ENCODE assay signal across 14 cellular contexts in genomic region chr19:19500975-19501644, GRCh38. TPM values are rescaled to one million over a fixed set of nuclear protein-coding genes. Genes with fewer than 3 reads are reported as not detected.
A peak's percentile ranks its signal among the peaks of the same experiment; 100 is the strongest.
DNase-seq lines count a peak whose midpoint lies in the region; ATAC-seq, FAIRE-seq and TF ChIP-seq lines count a peak whose summit lies in the region.
"Had no signal": no experiment of that assay in that cellular context is flagged by ENCODE, and none has a peak within 500 bp of the region (broad histone marks: within the 10 kb centered on the region; RNA-seq: fewer than 3 reads in every experiment).

No MANE protein-coding gene starts in this region.

- ATAC-seq in GM23338 = peak; percentile 27
- no peak for ATAC-seq in K562

- no peak overlapping the region for H2BK5ac ChIP-seq in trophoblast cell (ENCODE audit: low read depth, low read length, poor library complexity)

- WGBS in K562 (ENCODE audit: insufficient coverage, low coverage, missing lambda C conversion rate) = 94% methylated on average over 28 of the region's 34 CpGs
- no CpG with 5 or more reads among the region's 34 CpGs for WGBS in trophoblast cell (ENCODE audit: extremely low coverage, insufficient coverage, insufficient read length)
- WGBS in testis, 2 donors = 76 to 78% methylated on average over 24 to 34 of the region's 34 CpGs
- 94% methylated on average over 20 of the region's 34 CpGs for WGBS in SK-N-SH (ENCODE audit: low lambda C conversion rate)

- BruUV-seq in K562 (replicated peaks; lab: Mats Ljungman, UMichigan) = no TSS peak

- TF ChIP-seq RAD21 in K562 (CRISPR knock-in tag; conservative IDR thresholded peaks at IDR 0.05 in 1 of 2, IDR thresholded peaks at IDR 0.05 in 1 of 2) (no peak), SK-N-SH (IDR thresholded peaks at IDR 0.05; ENCODE audit: low read length) (no peak)

- peak in 1 of 2 experiments; percentile 15; a peak in 1 of 4 replicates for TF ChIP-seq CTCF in GM23338 (conservative IDR thresholded peaks at IDR 0.05; ENCODE audit: low read depth in 2 of 2)
- TF ChIP-seq CTCF in K562 (IDR thresholded peaks at IDR 0.05 in 2 of 3, conservative IDR thresholded peaks at IDR 0.05 in 1 of 3; ENCODE audit: insufficient read depth in 2 of 3, low read depth in 1 of 3, low read length in 3 of 3) = no peak
- no peak for TF ChIP-seq CTCF in testis (IDR thresholded peaks at IDR 0.05)
- no peak for TF ChIP-seq CTCF in SK-N-SH (IDR thresholded peaks at IDR 0.05)
- TF ChIP-seq CTCF in uterus (IDR thresholded peaks at IDR 0.05) = no peak

- H3K27me3 ChIP-seq in GM23338 (ENCODE audit: insufficient read depth) (no peaks in the 10 kb centered on the region), K562 (ENCODE audit: control insufficient read depth in 2 of 2, insufficient read depth in 2 of 2, low read length in 2 of 2) (no peaks in the 10 kb centered on the region), trophoblast cell (ENCODE audit: insufficient read depth, low read length) (no peaks in the 10 kb centered on the region), testis (no peaks in the 10 kb centered on the region), SK-N-SH (ENCODE audit: insufficient read depth) (no peaks in the 10 kb centered on the region), uterus (no peaks in the 10 kb centered on the region)
- H3K27me3 ChIP-seq: BLaER1 treated with 17β-estradiol and CSF1 and Interleukin-3, amounts not matched to agents 10 nM and 100 nM had no signal

- H3K4me3 ChIP-seq in GM23338 = no peak overlapping the region
- H3K4me3 ChIP-seq in K562 = no peak overlapping the region
- H3K4me3 ChIP-seq in trophoblast cell (ENCODE audit: low read depth, low read length) = peak overlapping the region; percentile 49
- H3K4me3 ChIP-seq in testis = no peak overlapping the region
- H3K4me3 ChIP-seq in SK-N-SH (ENCODE audit: low read depth in 2 of 2, low read length in 1 of 2) = no peak overlapping the region
- H3K4me3 ChIP-seq in uterus = no peak overlapping the region
- H3K4me3 ChIP-seq: BLaER1 treated with 17β-estradiol and CSF1 and Interleukin-3, amounts not matched to agents 10 nM and 100 nM; GM23248 had no signal

- no peak overlapping the region for H2BK12ac ChIP-seq in trophoblast cell (ENCODE audit: low read length)

- in situ Hi-C loops in K562 (cut with MboI) = no loop called here

- CTCF ChIA-PET in K562 (lab: Yijun Ruan, JAX; ENCODE audit: low intra/inter-chr PET ratio) (no interaction called here), SK-N-SH (lab: Yijun Ruan, JAX) (interaction anchor here (1.0 kb wide), 1 partner anchor 12 kb away, joined by 4 read pairs; no protein-coding TSS in a partner anchor)

- peak; percentile 15 for DNase-seq in GM23338 (ENCODE audit: low spot score)
- DNase-seq in NCI-H2227 (lab: John Stamatoyannopoulos, UW; ENCODE audit: unreplicated experiment) = peak; percentile 66
- DNase-seq in K562 (ENCODE audit: extremely low read depth in 1 of 4, low spot score in 3 of 4) = no peak
- no peak for DNase-seq in trophoblast cell
- no peak for DNase-seq in testis
- no peak for DNase-seq in mucosa of gallbladder (ENCODE audit: low spot score)
- DNase-seq in SK-N-SH = no peak
- no peak for DNase-seq in uterus
- DNase-seq: ACHN; CD4-positive, CD25-positive, alpha-beta regulatory T cell; GM23248; H9 had no signal

- H2AFZ ChIP-seq in GM23338 (no peak overlapping the region), K562 (ENCODE audit: low read depth, low read length) (no peak overlapping the region), trophoblast cell (ENCODE audit: insufficient read depth, low read length, poor library complexity) (no peak overlapping the region), SK-N-SH (ENCODE audit: low read depth) (no peak overlapping the region)
- H2AFZ ChIP-seq: GM23248 had no signal

- H3K27ac ChIP-seq in GM23338 (ENCODE audit: low read depth) (no peak overlapping the region), K562 (ENCODE audit: extremely low read depth, low read depth, low read length) (no peak overlapping the region), trophoblast cell (ENCODE audit: low read depth, low read length) (no peak overlapping the region), testis (no peak overlapping the region), SK-N-SH (ENCODE audit: low read depth in 2 of 2, low read length in 1 of 2) (no peak overlapping the region), uterus (no peak overlapping the region)
- H3K27ac ChIP-seq: BLaER1 treated with 17β-estradiol and CSF1 and Interleukin-3, amounts not matched to agents 10 nM and 100 nM; GM23248 had no signal

- H3K4me1 ChIP-seq in GM23338 (ENCODE audit: insufficient read depth) (no peaks in the 10 kb centered on the region), K562 (replicated peaks in 1 of 2; ENCODE audit: control insufficient read depth in 2 of 2, insufficient read depth in 2 of 2, low read length in 2 of 2) (peaks cover 0 to 25% of the 10 kb centered on the region in 2 experiments; a peak in 2 of 5 replicates), trophoblast cell (ENCODE audit: control insufficient read depth in 1 of 2, insufficient read depth in 2 of 2, low read length in 2 of 2) (no peaks in the 10 kb centered on the region), testis (no peaks in the 10 kb centered on the region), SK-N-SH (ENCODE audit: control insufficient read depth in 1 of 2, insufficient read depth in 2 of 2, low read depth in 1 of 2, low read length in 1 of 2) (no peaks in the 10 kb centered on the region), uterus (no peaks in the 10 kb centered on the region)
- H3K4me1 ChIP-seq: BLaER1 treated with 17β-estradiol and CSF1 and Interleukin-3, amounts not matched to agents 10 nM and 100 nM had no signal

- no peak overlapping the region for H4K8ac ChIP-seq in trophoblast cell (ENCODE audit: low read depth, low read length)

- no peak overlapping the region for H3K23ac ChIP-seq in trophoblast cell (ENCODE audit: low read length)

- H3K79me1 ChIP-seq in trophoblast cell (ENCODE audit: low read length) = no peaks in the 10 kb centered on the region

- TF ChIP-seq POLR2A in K562 (conservative IDR thresholded peaks at IDR 0.05) (no peak), testis (IDR thresholded peaks at IDR 0.05) (no peak), uterus (IDR thresholded peaks at IDR 0.05) (no peak)

- H3K79me2 ChIP-seq in GM23338 (replicated peaks; ENCODE audit: insufficient read depth) (no peaks in the 10 kb centered on the region; the same call in 1 of the 2 replicates), K562 (ENCODE audit: control insufficient read depth, insufficient read depth, low read length) (peaks cover 6% of the 10 kb centered on the region; the same call in 2 of the 3 replicates), trophoblast cell (ENCODE audit: control insufficient read depth, insufficient read depth, low read length, poor library complexity) (no peaks in the 10 kb centered on the region), SK-N-SH (ENCODE audit: insufficient read depth) (no peaks in the 10 kb centered on the region)

- no peak for FAIRE-seq in K562 (lab: Jason Lieb, UNC)

- peaks cover 11% of the 10 kb centered on the region for H4K20me1 ChIP-seq in GM23338 (replicated peaks; ENCODE audit: insufficient read depth)
- H4K20me1 ChIP-seq in K562 (replicated peaks; ENCODE audit: control insufficient read depth, insufficient read depth, low read length) = 0 out of 2 replicates have a peak, but pooled peaks cover 6% of the 10 kb centered on the region
- H4K20me1 ChIP-seq in SK-N-SH (ENCODE audit: insufficient read depth) = no peaks in the 10 kb centered on the region

- no peaks in the 10 kb centered on the region for H3K9me3 ChIP-seq in K562 (replicated peaks; ENCODE audit: control insufficient read depth, insufficient read depth, low read depth, low read length)
- H3K9me3 ChIP-seq in trophoblast cell (ENCODE audit: insufficient read depth, low read depth, low read length) = peaks cover 1% of the 10 kb centered on the region
- H3K9me3 ChIP-seq in testis = no peaks in the 10 kb centered on the region
- H3K9me3 ChIP-seq in SK-N-SH = no peaks in the 10 kb centered on the region
- no peaks in the 10 kb centered on the region for H3K9me3 ChIP-seq in uterus
- H3K9me3 ChIP-seq: BLaER1 treated with 17β-estradiol and CSF1 and Interleukin-3, amounts not matched to agents 10 nM and 100 nM had no signal

- intact Hi-C loops in K562 (cut with micrococcal nuclease) (no loop called here), testis (cut with DNase I; ENCODE audit: low total_unique reads) (no loop called here), uterus (cut with DNase I; ENCODE audit: low total_unique reads) (no loop called here)

- no peak overlapping the region for H2AK5ac ChIP-seq in trophoblast cell (ENCODE audit: low read length)

- H3K4me1 Mint-ChIP-seq in GM23338 = no peaks in the 10 kb centered on the region
- H3K4me1 Mint-ChIP-seq: CD4-positive, CD25-positive, alpha-beta regulatory T cell; H9 had no signal

- TF ChIP-seq EP300 in K562 (IDR thresholded peaks at IDR 0.05; ENCODE audit: low read length) = no peak
- no peak for TF ChIP-seq EP300 in SK-N-SH (IDR thresholded peaks at IDR 0.05; ENCODE audit: borderline replicate concordance in 1 of 2, low read depth in 1 of 2, low read length in 1 of 2)

- H3F3A ChIP-seq in GM23338 (replicated peaks; ENCODE audit: low read depth) (peaks cover 12% of the 10 kb centered on the region; the same call in 1 of the 2 replicates), SK-N-SH (replicated peaks; ENCODE audit: insufficient read depth) (no peaks in the 10 kb centered on the region)

- no peak overlapping the region for H3K4ac ChIP-seq in trophoblast cell (ENCODE audit: low read depth, low read length)

- H3K9ac ChIP-seq in K562 (ENCODE audit: insufficient read depth in 1 of 2, low read depth in 2 of 2, low read length in 2 of 2) (no peak overlapping the region), trophoblast cell (ENCODE audit: low read length) (no peak overlapping the region), SK-N-SH (no peak overlapping the region)
- H3K9ac ChIP-seq: BLaER1 treated with 17β-estradiol and CSF1 and Interleukin-3, amounts not matched to agents 10 nM and 100 nM; GM23248 had no signal

- H4K12ac ChIP-seq in trophoblast cell (ENCODE audit: low read depth, low read length) = no peak overlapping the region

- POLR2A ChIA-PET in K562 (lab: Yijun Ruan, JAX) = no interaction called here
- POLR2A ChIA-PET in SK-N-SH (lab: Yijun Ruan, JAX) = no interaction called here

- H3K36me3 ChIP-seq in GM23338 (ENCODE audit: insufficient read depth) (peaks cover 9% of the 10 kb centered on the region; the same call in 1 of the 2 replicates), K562 (ENCODE audit: control insufficient read depth, insufficient read depth, low read length) (peaks cover 100% of the 10 kb centered on the region), trophoblast cell (ENCODE audit: control insufficient read depth in 1 of 2, insufficient read depth in 2 of 2, low read length in 2 of 2) (peaks cover 93 to 99% of the 10 kb centered on the region in 2 experiments), testis (ENCODE audit: low read depth, missing control alignments) (no peaks in the 10 kb centered on the region), SK-N-SH (replicated peaks in 1 of 2; ENCODE audit: control insufficient read depth in 1 of 2, insufficient read depth in 2 of 2, low read length in 1 of 2) (peaks cover 4 to 68% of the 10 kb centered on the region in 2 experiments), uterus (no peaks in the 10 kb centered on the region)

- H3K4me3 Mint-ChIP-seq in GM23338 = no peak overlapping the region
- H3K4me3 Mint-ChIP-seq: CD4-positive, CD25-positive, alpha-beta regulatory T cell; H9 had no signal

- H2BK120ac ChIP-seq in trophoblast cell (ENCODE audit: insufficient read depth, low read length, poor library complexity) = no peak overlapping the region

- no peak overlapping the region for H3K27ac Mint-ChIP-seq in GM23338
- H3K27ac Mint-ChIP-seq: H9 had no signal

- no peaks in the 10 kb centered on the region for H3K9me1 ChIP-seq in K562 (ENCODE audit: control insufficient read depth, insufficient read depth, low read length)

- no peaks in the 10 kb centered on the region for H3K9me3 Mint-ChIP-seq in GM23338
- H3K9me3 Mint-ChIP-seq: H9 had no signal

- no peaks in the 10 kb centered on the region for H3K9me2 ChIP-seq in GM23338 (ENCODE audit: insufficient read depth)
- H3K9me2 ChIP-seq in SK-N-SH = no peaks in the 10 kb centered on the region

- H3K18ac ChIP-seq in trophoblast cell (ENCODE audit: low read length) = no peak overlapping the region

- peaks cover 77% of the 10 kb centered on the region for H3K36me3 Mint-ChIP-seq in GM23338 (ENCODE audit: low read depth)

- peaks cover 10% of the 10 kb centered on the region for H3K27me3 Mint-ChIP-seq in GM23338 (ENCODE audit: insufficient read depth, low read depth, poor library complexity)
- H3K27me3 Mint-ChIP-seq: CD4-positive, CD25-positive, alpha-beta regulatory T cell had no signal

- H3K4me2 ChIP-seq in GM23338 (no peak overlapping the region), K562 (ENCODE audit: insufficient read depth, low read length) (no peak overlapping the region), trophoblast cell (ENCODE audit: low read length) (no peak overlapping the region), SK-N-SH (no peak overlapping the region)
- H3K4me2 ChIP-seq: BLaER1 treated with 17β-estradiol and CSF1 and Interleukin-3, amounts not matched to agents 10 nM and 100 nM had no signal

- no peak overlapping the region for H3K14ac ChIP-seq in trophoblast cell (ENCODE audit: low read length)

- H4K91ac ChIP-seq in trophoblast cell (ENCODE audit: low read depth, low read length) = no peak overlapping the region

RNA-seq across cellular contexts. Expression of gene TSSK6, which starts 14.2 kb away (rescaled TPM):
- 4.5 and 4.9 TPM in 2 replicates for total RNA-seq in GM23338 (2014; rRNA removed; shearing (Covaris generic))
- polyA plus RNA-seq in GM23338 (2016; fragmentation: Nextera tagmentation; extraction: Ambion mirVana) = 0.28 and 0.63 TPM in 2 replicates
- total RNA-seq in K562 (2011; cell fraction: chromatin; rRNA removed; ENCODE audit: low replicate concordance) = 1.3 and 7.5 TPM in 2 replicates
- total RNA-seq in K562 (2011; cell fraction: nucleolus; rRNA removed) = 14.5 and 15.7 TPM in 2 replicates
- 4.5 TPM in 2 replicates for total RNA-seq in K562 (2011; cell fraction: nucleoplasm; rRNA removed)
- total RNA-seq in K562 (2014; rRNA removed) = 2.0 and 2.1 TPM in 2 replicates
- 0.22 TPM in 1 of 2 replicates, not detected in the other for total RNA-seq in K562 (2014; rRNA removed; fragmentation: Illumina TruSeq; extraction: Trizol)
- 0.76 and 0.90 TPM in 2 replicates for total RNA-seq in K562 (2015; rRNA removed; fragmentation: Illumina TruSeq; extraction: Trizol)
- total RNA-seq in K562 (2021) = 2.4 and 2.6 TPM in 2 replicates
- polyA plus RNA-seq in K562 (2011; rRNA removed) = 0.93 and 1.8 TPM in 2 replicates
- polyA plus RNA-seq in K562 (2011; cell fraction: cytosol; rRNA removed) = 2.5 and 7.7 TPM in 2 replicates
- polyA plus RNA-seq in K562 (2011; cell fraction: nucleus; rRNA removed) = 3.6 and 7.5 TPM in 2 replicates
- polyA plus RNA-seq in K562 (2012) = 1.3 and 2.7 TPM in 2 replicates
- polyA plus RNA-seq in K562 (2014; fragmentation: Illumina TruSeq; extraction: Trizol) = 0.21 and 0.39 TPM in 2 replicates
- not detected for polyA plus RNA-seq in K562 (2014; fragmentation: Nextera tagmentation; extraction: Ambion mirVana)
- 2.4 and 3.9 TPM in 2 replicates for polyA plus RNA-seq in K562 (2014; rRNA removed)
- 0.54 and 0.67 TPM in 2 replicates for polyA minus RNA-seq in K562 (2011; rRNA and poly(A)+ RNA removed)
- 1.4 TPM in 1 of 2 replicates, not detected in the other for polyA minus RNA-seq in K562 (2011; cell fraction: cytosol; rRNA and poly(A)+ RNA removed)
- polyA minus RNA-seq in K562 (2011; cell fraction: nucleus; rRNA and poly(A)+ RNA removed) = 7.4 and 9.3 TPM in 2 replicates
- polyA plus RNA-seq in trophoblast cell (2013) = 1.1 and 1.4 TPM in 2 replicates
- 100 to 1,000 TPM; 117 to 722 TPM for total RNA-seq in testis
- polyA plus RNA-seq in testis (ENCODE audit: insufficient read depth, low read depth, low replicate concordance) = 125 TPM
- total RNA-seq in mucosa of gallbladder = 3.3 TPM
- polyA plus RNA-seq in SK-N-SH (2012; rRNA removed) = 2.3 and 3.1 TPM in 2 replicates
- 0.98 and 1.6 TPM in 2 replicates for polyA plus RNA-seq in SK-N-SH (2012; cell fraction: cytosol; rRNA removed)
- 3.3 and 4.1 TPM in 2 replicates for polyA plus RNA-seq in SK-N-SH (2012; cell fraction: nucleus; rRNA removed)
- 1 to 10 TPM in 2 of 4 donors, not detected in 2; 1.3 to 2.0 TPM for total RNA-seq in uterus

RNA-seq across cellular contexts. Expression of gene NDUFA13, which starts 14.9 kb away (rescaled TPM):
- total RNA-seq in GM23338 (2014; rRNA removed; shearing (Covaris generic)) = 37.6 and 143 TPM in 2 replicates
- polyA plus RNA-seq in GM23338 (2016; fragmentation: Nextera tagmentation; extraction: Ambion mirVana) = 598 and 619 TPM in 2 replicates
- total RNA-seq in K562 (2011; cell fraction: chromatin; rRNA removed; ENCODE audit: low replicate concordance) = 115 and 283 TPM in 2 replicates
- total RNA-seq in K562 (2011; cell fraction: nucleolus; rRNA removed) = 289 and 359 TPM in 2 replicates
- total RNA-seq in K562 (2011; cell fraction: nucleoplasm; rRNA removed) = 176 and 255 TPM in 2 replicates
- total RNA-seq in K562 (2014; rRNA removed) = 386 and 429 TPM in 2 replicates
- total RNA-seq in K562 (2014; rRNA removed; fragmentation: Illumina TruSeq; extraction: Trizol) = 74.8 and 146 TPM in 2 replicates
- 397 and 447 TPM in 2 replicates for total RNA-seq in K562 (2015; rRNA removed; fragmentation: Illumina TruSeq; extraction: Trizol)
- 522 and 559 TPM in 2 replicates for total RNA-seq in K562 (2021)
- polyA plus RNA-seq in K562 (2011; rRNA removed) = 340 and 343 TPM in 2 replicates
- 881 and 1,009 TPM in 2 replicates for polyA plus RNA-seq in K562 (2011; cell fraction: cytosol; rRNA removed)
- 249 and 320 TPM in 2 replicates for polyA plus RNA-seq in K562 (2011; cell fraction: nucleus; rRNA removed)
- 401 and 675 TPM in 2 replicates for polyA plus RNA-seq in K562 (2012)
- polyA plus RNA-seq in K562 (2014; fragmentation: Illumina TruSeq; extraction: Trizol) = 298 and 395 TPM in 2 replicates
- 100 to 1,000 TPM; 263 to 440 TPM for polyA plus RNA-seq in K562 (2014; fragmentation: Nextera tagmentation; extraction: Ambion mirVana)
- polyA plus RNA-seq in K562 (2014; rRNA removed) = 596 and 801 TPM in 2 replicates
- 72.8 and 113 TPM in 2 replicates for polyA minus RNA-seq in K562 (2011; rRNA and poly(A)+ RNA removed)
- 98.7 and 142 TPM in 2 replicates for polyA minus RNA-seq in K562 (2011; cell fraction: cytosol; rRNA and poly(A)+ RNA removed)
- polyA minus RNA-seq in K562 (2011; cell fraction: nucleus; rRNA and poly(A)+ RNA removed) = 52.4 and 62.5 TPM in 2 replicates
- 160 and 164 TPM in 2 replicates for polyA plus RNA-seq in trophoblast cell (2013)
- total RNA-seq in testis = 100 to 1,000 TPM; 210 to 283 TPM
- 260 TPM for polyA plus RNA-seq in testis (ENCODE audit: insufficient read depth, low read depth, low replicate concordance)
- 376 TPM for total RNA-seq in mucosa of gallbladder
- 1,643 and 1,828 TPM in 2 replicates for polyA plus RNA-seq in SK-N-SH (2012; rRNA removed)
- 1,527 and 1,826 TPM in 2 replicates for polyA plus RNA-seq in SK-N-SH (2012; cell fraction: cytosol; rRNA removed)
- polyA plus RNA-seq in SK-N-SH (2012; cell fraction: nucleus; rRNA removed) = 640 and 822 TPM in 2 replicates
- 100 to 1,000 TPM in 1 of 4 donors, 10 to 100 TPM in 3; 28.6 to 204 (median 60.9) TPM for total RNA-seq in uterus

RNA-seq across cellular contexts. Expression of gene YJEFN3, which starts 27.6 kb away (rescaled TPM):
- total RNA-seq in GM23338 (2014; rRNA removed; shearing (Covaris generic)) = 0.85 and 3.5 TPM in 2 replicates
- polyA plus RNA-seq in GM23338 (2016; fragmentation: Nextera tagmentation; extraction: Ambion mirVana) = 3.7 and 6.5 TPM in 2 replicates
- 31.5 and 32.8 TPM in 2 replicates for total RNA-seq in K562 (2011; cell fraction: chromatin; rRNA removed; ENCODE audit: low replicate concordance)
- 14.5 and 16.2 TPM in 2 replicates for total RNA-seq in K562 (2011; cell fraction: nucleolus; rRNA removed)
- total RNA-seq in K562 (2011; cell fraction: nucleoplasm; rRNA removed) = 22.3 and 39.8 TPM in 2 replicates
- 1.3 and 1.5 TPM in 2 replicates for total RNA-seq in K562 (2014; rRNA removed)
- total RNA-seq in K562 (2014; rRNA removed; fragmentation: Illumina TruSeq; extraction: Trizol) = 0.86 and 0.98 TPM in 2 replicates
- 1.1 TPM in 2 replicates for total RNA-seq in K562 (2015; rRNA removed; fragmentation: Illumina TruSeq; extraction: Trizol)
- 3.6 and 4.8 TPM in 2 replicates for total RNA-seq in K562 (2021)
- polyA plus RNA-seq in K562 (2011; rRNA removed) = 1.0 and 1.6 TPM in 2 replicates
- 0.86 and 2.6 TPM in 2 replicates for polyA plus RNA-seq in K562 (2011; cell fraction: cytosol; rRNA removed)
- 12.5 and 30.5 TPM in 2 replicates for polyA plus RNA-seq in K562 (2011; cell fraction: nucleus; rRNA removed)
- 4.6 and 18.0 TPM in 2 replicates for polyA plus RNA-seq in K562 (2012)
- 2.9 and 3.8 TPM in 2 replicates for polyA plus RNA-seq in K562 (2014; fragmentation: Illumina TruSeq; extraction: Trizol)
- under 1 TPM in 1 of 2 experiments, not detected in 1; 0.04 TPM for polyA plus RNA-seq in K562 (2014; fragmentation: Nextera tagmentation; extraction: Ambion mirVana)
- 4.8 and 5.8 TPM in 2 replicates for polyA plus RNA-seq in K562 (2014; rRNA removed)
- 0.81 and 1.1 TPM in 2 replicates for polyA minus RNA-seq in K562 (2011; rRNA and poly(A)+ RNA removed)
- 0.46 and 1.0 TPM in 2 replicates for polyA minus RNA-seq in K562 (2011; cell fraction: cytosol; rRNA and poly(A)+ RNA removed)
- 2.4 and 2.7 TPM in 2 replicates for polyA minus RNA-seq in K562 (2011; cell fraction: nucleus; rRNA and poly(A)+ RNA removed)
- polyA plus RNA-seq in trophoblast cell (2013) = 4.5 and 4.6 TPM in 2 replicates
- total RNA-seq in testis = 10 to 100 TPM; 29.3 to 49.1 TPM
- 24.2 TPM for polyA plus RNA-seq in testis (ENCODE audit: insufficient read depth, low read depth, low replicate concordance)
- total RNA-seq in mucosa of gallbladder = 8.9 TPM
- 7.2 and 7.5 TPM in 2 replicates for polyA plus RNA-seq in SK-N-SH (2012; rRNA removed)
- polyA plus RNA-seq in SK-N-SH (2012; cell fraction: cytosol; rRNA removed) = 0.84 and 0.97 TPM in 2 replicates
- polyA plus RNA-seq in SK-N-SH (2012; cell fraction: nucleus; rRNA removed) = 66.2 and 111 TPM in 2 replicates
- 1 to 10 TPM in 3 of 4 donors, not detected in 1; 1.5 to 6.8 (median 2.9) TPM for total RNA-seq in uterus
- total RNA-seq: GM23248 had no signal
- polyA plus RNA-seq: CD4-positive, CD25-positive, alpha-beta regulatory T cell had no signal

RNA-seq across cellular contexts. Expression of gene CILP2, which starts 37.0 kb away (rescaled TPM):
- total RNA-seq in GM23338 (2014; rRNA removed; shearing (Covaris generic)) = 17.0 and 21.6 TPM in 2 replicates
- polyA plus RNA-seq in GM23338 (2016; fragmentation: Nextera tagmentation; extraction: Ambion mirVana) (4.0 and 5.0 TPM in 2 replicates), K562 (2011; rRNA removed) (0.04 and 0.07 TPM in 2 replicates), K562 (2014; fragmentation: Illumina TruSeq; extraction: Trizol) (0.04 TPM in 2 replicates), K562 (2014; fragmentation: Nextera tagmentation; extraction: Ambion mirVana) (not detected), K562 (2014; rRNA removed) (0.05 and 0.31 TPM in 2 replicates), testis (ENCODE audit: insufficient read depth, low read depth, low replicate concordance) (10.0 TPM), SK-N-SH (2012; rRNA removed) (0.96 and 1.9 TPM in 2 replicates)
- 0.09 and 0.56 TPM in 2 replicates for total RNA-seq in K562 (2011; cell fraction: chromatin; rRNA removed; ENCODE audit: low replicate concordance)
- 0.53 and 0.67 TPM in 2 replicates for total RNA-seq in K562 (2011; cell fraction: nucleolus; rRNA removed)
- 0.29 and 0.46 TPM in 2 replicates for total RNA-seq in K562 (2011; cell fraction: nucleoplasm; rRNA removed)
- total RNA-seq in K562 (2014; rRNA removed) (0.23 and 0.33 TPM in 2 replicates), K562 (2014; rRNA removed; fragmentation: Illumina TruSeq; extraction: Trizol) (0.04 TPM in 1 of 2 replicates, not detected in the other), K562 (2015; rRNA removed; fragmentation: Illumina TruSeq; extraction: Trizol) (0.08 and 0.11 TPM in 2 replicates), K562 (2021) (0.29 and 0.35 TPM in 2 replicates), testis (1 to 10 TPM; 5.6 to 9.5 TPM), mucosa of gallbladder (0.26 TPM), uterus (1 to 10 TPM in 1 of 4 donors, under 1 TPM in 1, not detected in 2; 0.15 to 1.2 TPM)
- polyA plus RNA-seq in K562 (2011; cell fraction: cytosol; rRNA removed) = 0.01 and 0.67 TPM in 2 replicates
- polyA plus RNA-seq in K562 (2011; cell fraction: nucleus; rRNA removed) = 0.22 and 0.77 TPM in 2 replicates
- polyA plus RNA-seq in K562 (2012) = 0.05 and 0.29 TPM in 2 replicates
- 0.14 TPM in 1 of 2 replicates, not detected in the other for polyA minus RNA-seq in K562 (2011; rRNA and poly(A)+ RNA removed)
- not detected in 2 replicates for polyA minus RNA-seq in K562 (2011; cell fraction: cytosol; rRNA and poly(A)+ RNA removed)
- polyA minus RNA-seq in K562 (2011; cell fraction: nucleus; rRNA and poly(A)+ RNA removed) = 0.22 and 0.27 TPM in 2 replicates
- 0.52 and 0.56 TPM in 2 replicates for polyA plus RNA-seq in trophoblast cell (2013)
- 0.54 and 0.87 TPM in 2 replicates for polyA plus RNA-seq in SK-N-SH (2012; cell fraction: cytosol; rRNA removed)
- 3.1 and 3.9 TPM in 2 replicates for polyA plus RNA-seq in SK-N-SH (2012; cell fraction: nucleus; rRNA removed)
- total RNA-seq: HT1080 had no signal

Comparison
In these comparisons a context has a peak if more than half of its experiments do, and no peak if none do; other contexts are left out.
1. DNase-seq: peak in GM23338 (single experiment) and NCI-H2227 (single experiment); none in K562 (0 of 4), trophoblast cell (0 of 2), testis (single experiment), mucosa of gallbladder (single experiment), SK-N-SH (single experiment) and uterus (0 of 2).
2. RNA of gene TSSK6, which starts 14.2 kb away (total RNA-seq): 117 to 722 TPM in testis; 4.5 to 4.9 TPM in GM23338, 3.3 TPM in mucosa of gallbladder (single experiment), 0.22 to 15.7 TPM in K562 and 1.3 to 2.0 TPM in uterus; every median in the first group is over 4 times any median in the second.